Comparison of ENCODE assay signal across 8 cellular contexts in genomic region chr17:34961093-34961911, GRCh38. TPM values are rescaled to one million over a fixed set of nuclear protein-coding genes. Genes with fewer than 3 reads are reported as not detected.
DNase-seq lines count a peak whose midpoint lies in the region; ATAC-seq and TF ChIP-seq lines count a peak whose summit lies in the region.

Gene CCT6B, minus strand, starts transcription at chr17:34961460. Its CDS starts 67 bp downstream, at chr17:34961393.
Gene ZNF830, plus strand, starts transcription at chr17:34961540. Its CDS starts 27 bp downstream, at chr17:34961567.

- H3K9ac ChIP-seq in liver (ENCODE audit: low read depth in 1 of 2, low read length in 2 of 2) = peak within 1 kb of the TSS; percentile 84 to 87

- peak; percentile 90 for DNase-seq in CD14-positive monocyte (ENCODE audit: low spot score)
- peak; percentile 79 for DNase-seq in NCI-H748 treated with DMSO at 0.1 percent for 48 hours (lab: John Stamatoyannopoulos, UW)
- peak; percentile 88 to 90 for DNase-seq in activated CD4-positive, alpha-beta T cell treated with anti-CD3 and anti-CD28 coated beads, Interleukin-2, amount 50 U/mL, for 48 hours
- peak; percentile 87 to 95 (median 90) for DNase-seq in dorsolateral prefrontal cortex
- DNase-seq in stimulated activated CD4-positive, alpha-beta T cell treated with anti-CD3 and anti-CD28 coated beads, Interleukin-4, amount 100 ng/mL, for 1 hour = peak; percentile 84

- TF ChIP-seq CTCF in CD14-positive monocyte (IDR thresholded peaks at IDR 0.05) (no peak), dorsolateral prefrontal cortex (IDR thresholded peaks at IDR 0.05 in 54 of 56, conservative IDR thresholded peaks at IDR 0.05 in 2 of 56; ENCODE audit: low read depth in 1 of 56, partially characterized antibody in 56 of 56) (peak in 39 of 56 donors; percentile 4 to 60 (median 29)), liver (IDR thresholded peaks at IDR 0.05; ENCODE audit: low read depth, low read length, missing input control) (no peak)

- H3K27ac Mint-ChIP-seq in CD14-positive monocyte = peak within 1 kb of the TSS; percentile 97 to 100 (median 99)

- peaks cover 4 to 5% (median 4%) of the 10 kb centered on the region in 3 donors for H3K27me3 Mint-ChIP-seq in CD14-positive monocyte (ENCODE audit: low read depth in 3 of 3)

- H3K27ac ChIP-seq in dorsolateral prefrontal cortex = peak within 1 kb of the TSS; percentile 70 to 99 (median 96)
- peak within 1 kb of the TSS; percentile 89 to 96 for H3K27ac ChIP-seq in liver (ENCODE audit: low read depth in 1 of 2, low read length in 2 of 2)

- WGBS in liver = under 1% methylated on average over 65 of the region's 65 CpGs

- H3K4me1 Mint-ChIP-seq in CD14-positive monocyte = peaks cover 13% of the 10 kb centered on the region

- H3K9me3 Mint-ChIP-seq in CD14-positive monocyte = peaks cover 0 to 6% (median 0%) of the 10 kb centered on the region in 7 donors

- TF ChIP-seq RAD21 in liver (IDR thresholded peaks at IDR 0.05) = peak; percentile 32 to 45

- H3K27me3 ChIP-seq in dorsolateral prefrontal cortex = no peaks in the 10 kb centered on the region
- H3K27me3 ChIP-seq in liver (ENCODE audit: control insufficient read depth in 4 of 4, insufficient read depth in 4 of 4, low read length in 3 of 4) = no peaks in the 10 kb centered on the region

- ATAC-seq in GM19395 (IDR thresholded peaks at IDR 0.05; ENCODE audit: unreplicated experiment) (peak; percentile 95), HG03565 (IDR thresholded peaks at IDR 0.05; ENCODE audit: unreplicated experiment) (peak; percentile 92)

- H3K4me3 ChIP-seq in dorsolateral prefrontal cortex (peak within 1 kb of the TSS; percentile 66 to 99 (median 91)), liver (ENCODE audit: low read depth in 1 of 3, low read length in 3 of 3) (peak within 1 kb of the TSS; percentile 64 to 100 (median 92))

- peaks cover 3 to 22% (median 19%) of the 10 kb centered on the region in 4 donors for H3K4me1 ChIP-seq in liver (ENCODE audit: control insufficient read depth in 4 of 4, insufficient read depth in 4 of 4, low read length in 3 of 4)

- H3K4me3 Mint-ChIP-seq in CD14-positive monocyte = peak within 1 kb of the TSS; percentile 99 to 100

- H3K36me3 ChIP-seq in liver (ENCODE audit: control insufficient read depth in 4 of 4, insufficient read depth in 3 of 4, low read depth in 1 of 4, low read length in 3 of 4) = peaks cover 5 to 17% (median 13%) of the 10 kb centered on the region in 4 donors

- H3K9me3 ChIP-seq in liver (ENCODE audit: control insufficient read depth in 4 of 4, low read length in 3 of 4) = no peaks in the 10 kb centered on the region

- intact Hi-C loops in CD14-positive monocyte (cut with micrococcal nuclease) (loop anchor here in 1 of 2 donors (10.0 kb wide), 1 partner anchor 853 kb away; no protein-coding TSS in a partner anchor), dorsolateral prefrontal cortex (cut with DNase I) (loop anchor here (1.0 kb wide), 1 partner anchor 19 kb away; the partner anchor contains the start of gene LIG3 (in 2 of the 2))

- H3K36me3 Mint-ChIP-seq in CD14-positive monocyte = peaks cover 23 to 27% of the 10 kb centered on the region in 2 donors

TF ChIP-seq in liver, 16 proteins besides CTCF, POLR2A, EP300 and RAD21:
- TF ChIP-seq ATF3 (IDR thresholded peaks at IDR 0.05) = peak; percentile 59
- peak; percentile 92 for TF ChIP-seq TAF1 (conservative IDR thresholded peaks at IDR 0.05)
- TF ChIP-seq HNF4G (IDR thresholded peaks at IDR 0.05) = no peak
- peak; percentile 88 for TF ChIP-seq MAX (IDR thresholded peaks at IDR 0.05)
- TF ChIP-seq RXRA (IDR thresholded peaks at IDR 0.05) = peak in 1 of 2 donors; percentile 13
- TF ChIP-seq HNF4A (conservative IDR thresholded peaks at IDR 0.05) = no peak
- TF ChIP-seq YY1 (IDR thresholded peaks at IDR 0.05) = peak; percentile 100
- TF ChIP-seq EGR1 (IDR thresholded peaks at IDR 0.05; ENCODE audit: low read depth in 2 of 2) = peak in 1 of 2 donors; percentile 51
- peak; percentile 46 for TF ChIP-seq SP1 (IDR thresholded peaks at IDR 0.05)
- TF ChIP-seq NR2F2 (IDR thresholded peaks at IDR 0.05) = no peak
- TF ChIP-seq FOXA2 (IDR thresholded peaks at IDR 0.05) = no peak
- TF ChIP-seq ZBTB33 (IDR thresholded peaks at IDR 0.05) = peak; percentile 77
- no peak for TF ChIP-seq JUND (IDR thresholded peaks at IDR 0.05)
- no peak for TF ChIP-seq REST (IDR thresholded peaks at IDR 0.05)
- TF ChIP-seq GABPA (IDR thresholded peaks at IDR 0.05 in 1 of 2, conservative IDR thresholded peaks at IDR 0.05 in 1 of 2) = peak; percentile 96 to 100

RNA-seq across cellular contexts. Expression of gene CCT6B, which starts in this region (rescaled TPM):
- 1 to 10 TPM; 1.4 to 1.8 TPM for polyA plus RNA-seq in CD14-positive monocyte
- total RNA-seq in dorsolateral prefrontal cortex = 1 to 10 TPM; 1.3 to 9.3 (median 4.1) TPM
- total RNA-seq in liver = 1 to 10 TPM in 1 of 2 donors, under 1 TPM in 1; 0.84 to 1.9 TPM
- polyA plus RNA-seq in liver = 1 to 10 TPM in 1 of 2 donors, under 1 TPM in 1; 0.82 to 2.2 TPM

RNA-seq across cellular contexts. Expression of gene ZNF830, which starts in this region (rescaled TPM):
- 1 to 10 TPM; 4.2 to 4.7 TPM for polyA plus RNA-seq in CD14-positive monocyte
- 10 to 100 TPM in 119 of 120 experiments, 1 to 10 TPM in 1; 9.3 to 22.0 (median 15.2) TPM for total RNA-seq in dorsolateral prefrontal cortex
- total RNA-seq in liver = 1 to 10 TPM; 4.9 to 6.9 TPM
- polyA plus RNA-seq in liver = 1 to 10 TPM; 3.6 to 4.3 TPM

Comparison
In these comparisons a context has a peak if more than half of its experiments do, and no peak if none do; other contexts are left out.
1. Peak in every context shown above with its lines: DNase-seq, ATAC-seq, H3K4me3 ChIP-seq and H3K27ac ChIP-seq.
2. CTCF ChIP-seq: peak in dorsolateral prefrontal cortex (39 of 56); none in CD14-positive monocyte (single experiment) and liver (single experiment).